ENCODE assay signal across 8 cellular contexts in the genomic region with DNA sequence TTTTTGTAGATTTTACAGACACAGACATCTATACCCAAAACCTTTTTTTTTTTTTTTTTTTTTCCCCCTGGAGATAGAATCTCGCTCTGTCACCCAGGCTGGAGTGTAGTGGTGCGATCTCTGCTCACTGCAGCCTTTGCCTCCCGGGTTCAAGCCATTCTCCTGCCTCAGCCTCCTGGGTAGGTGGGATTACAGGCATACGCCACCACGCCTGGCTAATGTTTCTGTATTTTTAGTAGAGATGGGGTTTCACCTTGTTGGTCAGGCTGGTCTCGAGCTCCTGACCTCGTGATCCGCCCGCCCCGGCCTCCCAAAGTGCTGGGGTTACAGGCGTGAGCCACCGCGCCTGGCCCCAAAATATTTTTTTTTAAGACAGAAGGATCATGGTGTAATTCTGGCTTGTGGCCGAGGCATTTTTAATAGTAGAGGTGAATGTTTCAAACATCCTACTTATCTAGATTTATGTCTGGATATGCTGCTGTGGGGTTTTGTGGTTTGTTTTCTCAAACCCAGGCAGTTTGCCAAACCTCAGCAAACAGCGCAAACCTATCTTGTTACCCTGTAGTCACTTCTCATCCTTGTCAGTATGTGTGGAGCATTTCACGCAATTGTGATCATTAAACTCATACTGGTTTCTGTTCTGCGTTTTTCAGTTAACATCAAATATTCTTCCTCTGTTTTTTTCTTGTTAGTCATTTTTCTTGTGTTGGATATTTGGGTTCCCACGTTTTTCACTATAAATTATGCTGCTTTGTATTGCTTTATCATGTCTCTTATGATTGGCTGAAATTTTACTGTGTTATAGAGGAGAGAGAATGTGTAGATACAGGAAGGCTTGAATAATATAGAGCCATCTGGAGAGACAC. TPM values are rescaled to one million over a fixed set of nuclear protein-coding genes. Genes with fewer than 3 reads are reported as not detected.
DNase-seq lines count a peak whose midpoint lies in the region; ATAC-seq and TF ChIP-seq lines count a peak whose summit lies in the region.

No MANE protein-coding gene starts in this region.

- no TSS peak for BruUV-seq in HCT116 (replicated peaks; lab: Mats Ljungman, UMichigan)

- H3K4me2 ChIP-seq in HCT116 (ENCODE audit: low read length): no peak overlapping the region

- CTCF ChIA-PET in HCT116 (lab: Charles Lee): interaction anchor here (1.4 kb wide), 2 partner anchors 11 to 40 kb away, joined by 3 to 5 read pairs; no protein-coding TSS in a partner anchor

- RAD21 ChIA-PET in HCT116 (lab: Charles Lee; ENCODE audit: low non-redundant PET in 1 of 2, low total read pairs in 2 of 2, uncharacterized antibody in 2 of 2, unreplicated experiment in 2 of 2): no interaction called here

- H3K4me1 ChIP-seq in HCT116 (ENCODE audit: control insufficient read depth in 1 of 2, insufficient read depth in 2 of 2, low read length in 2 of 2): peaks cover 0 to 9% of the 10 kb centered on the region in 2 experiments; a peak in 1 of 4 replicates
- H3K4me1 ChIP-seq in effector memory CD4-positive, alpha-beta T cell (ENCODE audit: control insufficient read depth, insufficient read depth, low read length, poor library complexity, severe bottlenecking): peaks cover 17% of the 10 kb centered on the region

- H3K36me3 ChIP-seq in HCT116 (ENCODE audit: control insufficient read depth in 1 of 2, insufficient read depth in 2 of 2, low read length in 2 of 2): peaks cover 36% of the 10 kb centered on the region in 2 experiments
- H3K36me3 ChIP-seq in effector memory CD4-positive, alpha-beta T cell (ENCODE audit: control insufficient read depth, insufficient read depth, low read length): peaks cover 36% of the 10 kb centered on the region

- DNase-seq in CMK (ENCODE audit: low read depth) (peak; percentile 32), HCT116 (ENCODE audit: low read depth, low spot score) (no peak), NCI-H2171 (lab: John Stamatoyannopoulos, UW) (peak; percentile 80), HPDE6-E6E7 (ENCODE audit: extremely low spot score) (no peak)
- peak; percentile 35 to 45 for DNase-seq in activated CD4-positive, alpha-beta T cell treated with anti-CD3 and anti-CD28 coated beads, Interleukin-2, amount 50 U/mL, for 4 hours
- DNase-seq in effector memory CD4-positive, alpha-beta T cell: peak; percentile 50 to 69 (median 52)
- peak; percentile 48 to 65 (median 56) for DNase-seq in stimulated activated CD4-positive, alpha-beta T cell treated with anti-CD3 and anti-CD28 coated beads, Interleukin-12 subunit alpha, Interleukin-12 subunit beta, amount 100 ng/mL, for 48 hours (ENCODE audit: low read depth in 2 of 3, low spot score in 1 of 3)

- H3K9me3 ChIP-seq in HCT116 (ENCODE audit: control insufficient read depth in 1 of 2, insufficient read depth in 1 of 2, low read depth in 1 of 2, low read length in 2 of 2): no peaks in the 10 kb centered on the region
- no peaks in the 10 kb centered on the region for H3K9me3 ChIP-seq in effector memory CD4-positive, alpha-beta T cell (ENCODE audit: control insufficient read depth, low read length)

- peaks cover 7% of the 10 kb centered on the region; the same call in 1 of the 2 replicates for H4K20me1 ChIP-seq in HCT116 (ENCODE audit: insufficient read depth)

- TF ChIP-seq POLR2A in HCT116 (IDR thresholded peaks at IDR 0.05; ENCODE audit: borderline replicate concordance, extremely low read depth, insufficient read depth, insufficient read length): no peak

- POLR2A ChIA-PET in HCT116 (lab: Charles Lee): no interaction called here

- H3K9me2 ChIP-seq in HCT116 (ENCODE audit: insufficient read depth): no peaks in the 10 kb centered on the region

- H3K79me2 ChIP-seq in HCT116 (ENCODE audit: insufficient read depth, low read length): peaks cover 72% of the 10 kb centered on the region

- no peaks in the 10 kb centered on the region for H3K27me3 ChIP-seq in HCT116 (ENCODE audit: insufficient read depth, low read length)
- no peaks in the 10 kb centered on the region for H3K27me3 ChIP-seq in effector memory CD4-positive, alpha-beta T cell (replicated peaks; ENCODE audit: control insufficient read depth, insufficient read depth, low read length, poor library complexity, severe bottlenecking)

- ATAC-seq in HCT116 (no peak; the same call in 1 of the 2 replicates), GM18520 (IDR thresholded peaks at IDR 0.05; ENCODE audit: unreplicated experiment) (no peak)

- TF ChIP-seq RAD21 in HCT116 (IDR thresholded peaks at IDR 0.05; ENCODE audit: low read depth): no peak

- no peak for TF ChIP-seq CTCF in HCT116 (IDR thresholded peaks at IDR 0.05 in 2 of 3, conservative IDR thresholded peaks at IDR 0.05 in 1 of 3; ENCODE audit: borderline replicate concordance in 1 of 3, insufficient read depth in 1 of 3, low read depth in 2 of 3, low read length in 2 of 3)

- H3K9ac ChIP-seq in HCT116 (ENCODE audit: low read length): no peak overlapping the region

- H3K4me3 ChIP-seq in HCT116 (replicated peaks in 1 of 2; ENCODE audit: low read depth in 1 of 2, low read length in 2 of 2): no peak overlapping the region
- no peak overlapping the region for H3K4me3 ChIP-seq in effector memory CD4-positive, alpha-beta T cell (ENCODE audit: insufficient read depth, low read depth, low read length, poor library complexity, severe bottlenecking)

- intact Hi-C loops in HCT116 (cut with micrococcal nuclease): no loop called here

- no peak overlapping the region for H2AFZ ChIP-seq in HCT116 (ENCODE audit: low read depth, low read length, poor library complexity, severe bottlenecking)

- H3K27ac ChIP-seq in HCT116 (ENCODE audit: low read depth, low read length): 0 out of 2 replicates have a peak overlapping the region, but pooled peaks have one; percentile 6
- H3K27ac ChIP-seq in effector memory CD4-positive, alpha-beta T cell (ENCODE audit: insufficient read depth, low read length, poor library complexity, severe bottlenecking): no peak overlapping the region

TF ChIP-seq in HCT116, 20 proteins besides CTCF, POLR2A, EP300 and RAD21:
- TF ChIP-seq CBX3 (IDR thresholded peaks at IDR 0.05; ENCODE audit: low read depth): no peak
- TF ChIP-seq ZFX (IDR thresholded peaks at IDR 0.05): no peak
- no peak for TF ChIP-seq EGR1 (IDR thresholded peaks at IDR 0.05; ENCODE audit: low read depth)
- TF ChIP-seq, protein P1, sequence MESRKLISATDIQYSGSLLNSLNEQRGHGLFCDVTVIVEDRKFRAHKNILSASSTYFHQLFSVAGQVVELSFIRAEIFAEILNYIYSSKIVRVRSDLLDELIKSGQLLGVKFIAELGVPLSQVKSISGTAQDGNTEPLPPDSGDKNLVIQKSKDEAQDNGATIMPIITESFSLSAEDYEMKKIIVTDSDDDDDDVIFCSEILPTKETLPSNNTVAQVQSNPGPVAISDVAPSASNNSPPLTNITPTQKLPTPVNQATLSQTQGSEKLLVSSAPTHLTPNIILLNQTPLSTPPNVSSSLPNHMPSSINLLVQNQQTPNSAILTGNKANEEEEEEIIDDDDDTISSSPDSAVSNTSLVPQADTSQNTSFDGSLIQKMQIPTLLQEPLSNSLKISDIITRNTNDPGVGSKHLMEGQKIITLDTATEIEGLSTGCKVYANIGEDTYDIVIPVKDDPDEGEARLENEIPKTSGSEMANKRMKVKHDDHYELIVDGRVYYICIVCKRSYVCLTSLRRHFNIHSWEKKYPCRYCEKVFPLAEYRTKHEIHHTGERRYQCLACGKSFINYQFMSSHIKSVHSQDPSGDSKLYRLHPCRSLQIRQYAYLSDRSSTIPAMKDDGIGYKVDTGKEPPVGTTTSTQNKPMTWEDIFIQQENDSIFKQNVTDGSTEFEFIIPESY (IDR thresholded peaks at IDR 0.05; ENCODE audit: extremely low read depth, insufficient replicate concordance, low read length): no peak
- no peak for TF ChIP-seq JUND (IDR thresholded peaks at IDR 0.05)
- TF ChIP-seq SIN3A (IDR thresholded peaks at IDR 0.05; ENCODE audit: low read depth): no peak

RNA-seq across cellular contexts. Expression of a gene that starts 36.2 kb away (rescaled TPM):
- 16.9 TPM for total RNA-seq in HCT116 (2021; ENCODE audit: unreplicated experiment)
- 9.1 and 10.8 TPM in 2 replicates for polyA plus RNA-seq in HCT116 (2012)

RNA-seq across cellular contexts. Expression of a gene that starts 45.9 kb away (rescaled TPM):
- 120 TPM for total RNA-seq in HCT116 (2021; ENCODE audit: unreplicated experiment)
- 147 and 153 TPM in 2 replicates for polyA plus RNA-seq in HCT116 (2012)

Comparison
In these comparisons a context has a peak if more than half of its experiments do, and no peak if none do; other contexts are left out.
1. DNase-seq: peak in CMK (single experiment), NCI-H2171 (single experiment), activated CD4-positive, alpha-beta T cell treated with anti-CD3 and anti-CD28 coated beads, Interleukin-2, amount 50 U/mL, for 4 hours (2 of 2), effector memory CD4-positive, alpha-beta T cell (3 of 3) and stimulated activated CD4-positive, alpha-beta T cell treated with anti-CD3 and anti-CD28 coated beads, Interleukin-12 subunit alpha, Interleukin-12 subunit beta, amount 100 ng/mL, for 48 hours (3 of 3); none in HCT116 (single experiment) and HPDE6-E6E7 (single experiment).